Comparison of ENCODE assay signal across 15 cellular contexts in the genomic region with DNA sequence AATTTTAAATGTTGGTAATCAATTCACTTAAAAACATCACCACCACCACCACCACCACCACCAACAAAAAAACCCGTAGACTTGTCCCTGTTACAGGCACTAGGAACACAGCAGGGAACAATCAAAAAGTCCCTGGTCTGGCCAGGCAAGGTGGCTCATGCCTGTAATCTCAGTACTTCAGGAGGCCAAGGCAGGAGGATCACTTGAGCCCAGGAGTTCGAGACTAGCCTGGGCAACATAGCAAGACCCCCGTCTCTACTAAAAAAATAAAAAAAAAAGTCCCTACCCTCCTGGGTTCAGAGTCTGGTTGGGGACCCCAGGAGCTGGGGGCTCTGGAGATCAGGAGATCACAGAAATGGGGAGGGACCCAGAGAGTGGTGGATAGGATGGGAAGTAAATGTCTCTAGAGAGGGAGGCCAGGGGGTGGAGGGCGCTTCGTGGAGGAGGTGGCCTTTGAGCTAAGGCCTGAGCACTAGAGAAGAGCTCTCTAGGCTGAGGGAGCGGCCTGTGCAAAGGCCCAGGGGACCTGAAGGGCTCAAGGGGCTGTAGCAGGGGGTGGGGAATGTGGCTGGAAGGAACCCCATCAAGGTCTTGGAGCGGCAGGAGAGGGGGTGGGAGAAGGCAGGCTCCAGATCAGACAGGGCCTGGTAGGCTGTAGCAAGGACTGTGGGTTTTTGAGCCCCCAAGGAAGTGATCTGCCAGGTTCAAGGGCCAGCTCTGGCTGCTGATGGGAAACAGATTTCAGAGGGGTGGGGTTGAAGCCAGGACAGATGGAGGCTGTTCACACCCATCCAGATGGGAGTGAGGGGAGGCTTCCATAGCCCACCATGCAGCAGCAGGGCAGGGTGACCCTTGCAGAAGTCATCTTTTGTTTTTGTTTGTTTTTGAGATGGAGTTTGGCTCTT. TPM values are rescaled to one million over a fixed set of nuclear protein-coding genes. Genes with fewer than 3 reads are reported as not detected.
DNase-seq lines count a peak whose midpoint lies in the region; ATAC-seq and TF ChIP-seq lines count a peak whose summit lies in the region.
"Had no signal": no experiment of that assay in that cellular context is flagged by ENCODE, and none has a peak within 500 bp of the region (broad histone marks: within the 10 kb centered on the region; RNA-seq: fewer than 3 reads in every experiment).

No MANE protein-coding gene starts in this region.

- peaks cover 13% of the 10 kb centered on the region for H3K4me1 ChIP-seq in left ventricle myocardium inferior
- H3K4me1 ChIP-seq: pancreas had no signal

- DNase-seq in left ventricle myocardium inferior (no peak), left ventricle myocardium superior (no peak), left kidney (ENCODE audit: low read depth, low spot score) (peak; percentile 19), NK-92 (lab: John Stamatoyannopoulos, UW; ENCODE audit: unreplicated experiment) (no peak), NCI-H2107 treated with DMSO at 0.1 percent for 48 hours (lab: John Stamatoyannopoulos, UW; ENCODE audit: unreplicated experiment) (no peak), NCI-H2171 treated with DMSO at 0.1 percent for 48 hours (lab: John Stamatoyannopoulos, UW) (no peak)
- no peak for DNase-seq in activated CD8-positive, alpha-beta T cell treated with anti-CD3 and anti-CD28 coated beads for 36 hours
- DNase-seq: DMS 273 treated with DMSO at 0.1 percent for 48 hours, HFFc6, hippocampal formation, NCI-H2029, OCI-M1, pancreas had no signal

- H3K9me3 Mint-ChIP-seq in activated CD8-positive, alpha-beta T cell treated with anti-CD3 and anti-CD28 coated beads for 36 hours: no peaks in the 10 kb centered on the region
- H3K9me3 Mint-ChIP-seq: HFFc6 had no signal

- intact Hi-C loops in left ventricle myocardium inferior (cut with micrococcal nuclease): no loop called here
- intact Hi-C loops in left ventricle myocardium superior (cut with micrococcal nuclease): no loop called here
- intact Hi-C loops in activated CD8-positive, alpha-beta T cell treated with anti-CD3 and anti-CD28 coated beads for 36 hours (cut with micrococcal nuclease): no loop called here

- peaks cover 78% of the 10 kb centered on the region for H3K36me3 Mint-ChIP-seq in activated CD8-positive, alpha-beta T cell treated with anti-CD3 and anti-CD28 coated beads for 36 hours (ENCODE audit: low read depth)

- no peaks in the 10 kb centered on the region for H3K27me3 Mint-ChIP-seq in activated CD8-positive, alpha-beta T cell treated with anti-CD3 and anti-CD28 coated beads for 36 hours

- ATAC-seq in left ventricle myocardium superior (no peak), GM18868 (IDR thresholded peaks at IDR 0.05; ENCODE audit: unreplicated experiment) (no peak)
- ATAC-seq in activated CD8-positive, alpha-beta T cell treated with anti-CD3 and anti-CD28 coated beads for 36 hours: no peak
- ATAC-seq: pancreas had no signal

- H3K27ac ChIP-seq in left ventricle myocardium inferior (replicated peaks): peak overlapping the region; percentile 40
- H3K27ac ChIP-seq: pancreas, thoracic aorta had no signal

- peaks cover 81% of the 10 kb centered on the region for H3K4me1 Mint-ChIP-seq in activated CD8-positive, alpha-beta T cell treated with anti-CD3 and anti-CD28 coated beads for 36 hours (ENCODE audit: low read depth)

- peaks cover 45% of the 10 kb centered on the region for H3K36me3 ChIP-seq in left ventricle myocardium inferior
- H3K36me3 ChIP-seq: pancreas, thoracic aorta had no signal

- H3K27me3 ChIP-seq in left ventricle myocardium inferior (ENCODE audit: low read depth): no peaks in the 10 kb centered on the region
- H3K27me3 ChIP-seq: pancreas had no signal

- POLR2A ChIA-PET in activated CD8-positive, alpha-beta T cell treated with anti-CD3 and anti-CD28 coated beads for 36 hours (lab: Charles Lee): interaction anchor here (0.6 to 4.8 kb wide), 5 partner anchors 26 to 84 kb away, joined by 3 to 47 read pairs (median 5); no protein-coding TSS in a partner anchor

- no peaks in the 10 kb centered on the region for H3K9me3 ChIP-seq in left ventricle myocardium inferior (replicated peaks)
- H3K9me3 ChIP-seq: pancreas, thoracic aorta had no signal

- peak overlapping the region; percentile 87 for H3K27ac Mint-ChIP-seq in activated CD8-positive, alpha-beta T cell treated with anti-CD3 and anti-CD28 coated beads for 36 hours
- H3K27ac Mint-ChIP-seq: HFFc6 had no signal

- H3K4me3 Mint-ChIP-seq in activated CD8-positive, alpha-beta T cell treated with anti-CD3 and anti-CD28 coated beads for 36 hours: no peak overlapping the region
- H3K4me3 Mint-ChIP-seq: HFFc6 had no signal

- TF ChIP-seq CTCF in left ventricle myocardium inferior (IDR thresholded peaks at IDR 0.05; ENCODE audit: borderline replicate concordance): no peak
- TF ChIP-seq CTCF in activated CD8-positive, alpha-beta T cell treated with anti-CD3 and anti-CD28 coated beads for 36 hours (IDR thresholded peaks at IDR 0.05): no peak

- CTCF ChIA-PET in activated CD8-positive, alpha-beta T cell treated with anti-CD3 and anti-CD28 coated beads for 36 hours (lab: Charles Lee): interaction anchor here (13.5 kb wide), 1 partner anchor 82 kb away, joined by 395 read pairs; no protein-coding TSS in a partner anchor

- H3K4me3 ChIP-seq in left ventricle myocardium inferior: no peak overlapping the region
- H3K4me3 ChIP-seq: pancreas, thoracic aorta had no signal

RNA-seq across cellular contexts. Expression of gene VPS13D, which starts 24.8 kb away (rescaled TPM):
- total RNA-seq in left ventricle myocardium inferior (71.6 TPM), left ventricle myocardium superior (112 TPM)
- total RNA-seq in activated CD8-positive, alpha-beta T cell treated with anti-CD3 and anti-CD28 coated beads for 36 hours: 10 to 100 TPM; 28.1 to 30.7 TPM

RNA-seq across cellular contexts. Expression of gene TNFRSF1B, which starts 38.2 kb away (rescaled TPM):
- total RNA-seq in left ventricle myocardium inferior: 16.2 TPM
- total RNA-seq in left ventricle myocardium superior: 13.0 TPM
- total RNA-seq in activated CD8-positive, alpha-beta T cell treated with anti-CD3 and anti-CD28 coated beads for 36 hours: 100 to 1,000 TPM; 173 to 191 TPM

Comparison
In these comparisons a context has a peak if more than half of its experiments do, and no peak if none do; other contexts are left out.
1. RNA of gene TNFRSF1B, which starts 38.2 kb away (total RNA-seq): 173 to 191 TPM in activated CD8-positive, alpha-beta T cell treated with anti-CD3 and anti-CD28 coated beads for 36 hours; 16.2 TPM in left ventricle myocardium inferior (single experiment) and 13.0 TPM in left ventricle myocardium superior (single experiment); every median in the first group is over 10 times any median in the second.